8 cellular contexts compared by ENCODE assay signal in the genomic region with DNA sequence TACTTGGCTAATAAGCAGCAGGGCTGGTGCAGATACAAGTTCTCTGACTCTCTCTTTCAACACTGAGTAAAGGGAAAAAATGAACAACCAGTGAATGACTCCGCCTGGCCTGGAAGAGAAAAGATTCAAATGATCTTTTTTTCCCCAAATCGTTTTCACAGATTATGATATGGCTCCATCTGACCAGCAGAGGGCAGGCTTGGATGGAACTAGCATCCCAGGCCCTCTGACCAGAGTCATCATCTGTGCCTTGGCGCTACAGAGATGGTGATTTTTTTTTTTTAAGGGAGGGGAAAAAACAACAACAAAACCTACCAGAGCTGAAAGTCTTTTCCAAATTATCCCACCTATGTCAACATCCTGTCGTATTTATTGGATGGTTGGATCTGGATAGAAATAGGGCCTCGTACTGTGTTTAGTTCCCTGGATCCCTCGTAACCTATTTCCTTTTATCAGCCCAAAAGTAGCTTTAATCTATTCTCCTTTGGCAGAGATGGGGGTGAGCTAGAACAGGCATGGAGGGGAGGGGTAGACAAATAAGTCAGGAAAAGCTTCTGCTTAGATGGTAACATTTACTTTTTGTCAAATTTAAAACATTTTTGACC.
A peak's percentile ranks its signal among the peaks of the same experiment; 100 is the strongest.
DNase-seq lines count a peak whose midpoint lies in the region; ATAC-seq and TF ChIP-seq lines count a peak whose summit lies in the region.

No MANE protein-coding gene starts in this region.

- 25 to 32% (median 28%) methylated on average over 6 of the region's 6 CpGs for WGBS in heart left ventricle, 4 donors

- POLR2A ChIA-PET in CD8-positive, alpha-beta T cell (lab: Charles Lee): no interaction called here
- POLR2A ChIA-PET in Panc1 (lab: Charles Lee): no interaction called here

- H3K36me3 ChIP-seq in CD8-positive, alpha-beta T cell (ENCODE audit: insufficient read depth, low read length): no peaks in the 10 kb centered on the region
- H3K36me3 ChIP-seq in Panc1 (ENCODE audit: control insufficient read depth, insufficient read depth, low read length) (no peaks in the 10 kb centered on the region), heart left ventricle (no peaks in the 10 kb centered on the region)

- no peaks in the 10 kb centered on the region for H3K4me1 ChIP-seq in CD8-positive, alpha-beta T cell (ENCODE audit: insufficient read depth, low read length)
- H3K4me1 ChIP-seq in Panc1 (ENCODE audit: control insufficient read depth, insufficient read depth, low read length) (no peaks in the 10 kb centered on the region), heart left ventricle (peaks cover 0 to 17% (median 0%) of the 10 kb centered on the region in 12 donors)

- H3K9me3 ChIP-seq in CD8-positive, alpha-beta T cell (ENCODE audit: low read length): no peaks in the 10 kb centered on the region
- H3K9me3 ChIP-seq in Panc1 (ENCODE audit: control insufficient read depth, insufficient read depth, low read depth, low read length) (no peaks in the 10 kb centered on the region), heart left ventricle (no peaks in the 10 kb centered on the region)

- BruUV-seq in Panc1 (replicated peaks; lab: Mats Ljungman, UMichigan): no TSS peak

- H3K27ac ChIP-seq in CD8-positive, alpha-beta T cell (ENCODE audit: low read depth, low read length): no peak overlapping the region
- H3K27ac ChIP-seq in Panc1 (ENCODE audit: low read length): no peak overlapping the region
- peak overlapping the region in 1 of 12 donors; percentile 18 for H3K27ac ChIP-seq in heart left ventricle

- H3K4me1 Mint-ChIP-seq in CD8-positive, alpha-beta T cell (ENCODE audit: low read depth): no peaks in the 10 kb centered on the region

- no peak overlapping the region for H3K4me3 ChIP-seq in CD8-positive, alpha-beta T cell (ENCODE audit: low read depth, low read length)
- H3K4me3 ChIP-seq in Panc1 (ENCODE audit: low read depth in 2 of 2, low read length in 2 of 2): no peak overlapping the region
- no peak overlapping the region for H3K4me3 ChIP-seq in heart left ventricle

- no peak for TF ChIP-seq POLR2A in heart left ventricle (IDR thresholded peaks at IDR 0.05)

- in situ Hi-C loops in Panc1 (cut with HindIII; ENCODE audit: low pct_unique_long_range_greater_than_20kb, low sequenced_read_pairs): no loop called here

- no peaks in the 10 kb centered on the region for H3K36me3 Mint-ChIP-seq in CD8-positive, alpha-beta T cell

- peaks cover 2% of the 10 kb centered on the region for H3K27me3 Mint-ChIP-seq in CD8-positive, alpha-beta T cell (ENCODE audit: low read depth)

- peak; percentile 67 for TF ChIP-seq CTCF in CD8-positive, alpha-beta T cell (IDR thresholded peaks at IDR 0.05)
- TF ChIP-seq CTCF in Panc1 (IDR thresholded peaks at IDR 0.05): peak; percentile 96
- peak; percentile 73 to 91 (median 82) for TF ChIP-seq CTCF in heart left ventricle (IDR thresholded peaks at IDR 0.05)

- CTCF ChIA-PET in CD8-positive, alpha-beta T cell (lab: Charles Lee): interaction anchor here (0.7 to 2.2 kb wide), 6 partner anchors 16 to 492 kb away, joined by 3 to 6 read pairs (median 3); no protein-coding TSS in a partner anchor
- CTCF ChIA-PET in Panc1 (lab: Charles Lee): interaction anchor here (0.6 to 1.9 kb wide), 4 partner anchors 50 to 1883 kb away, joined by 3 to 6 read pairs (median 4); no protein-coding TSS in a partner anchor

- DNase-seq in CD8-positive, alpha-beta T cell: peak in 5 of 7 experiments; percentile 17 to 40 (median 21)
- DNase-seq in Panc1 (ENCODE audit: low read depth, low spot score): peak; percentile 33
- DNase-seq in activated naive CD4-positive, alpha-beta T cell treated with anti-CD3 and anti-CD28 coated beads, Interleukin-2, amount 50 U/mL, for 16 hours: peak; percentile 36
- DNase-seq in heart left ventricle: peak in 4 of 5 donors; percentile 44 to 69 (median 66)
- peak; percentile 15 for DNase-seq in putamen (ENCODE audit: low spot score)

- H3K27ac Mint-ChIP-seq in CD8-positive, alpha-beta T cell: no peak overlapping the region

- H3K4me3 Mint-ChIP-seq in CD8-positive, alpha-beta T cell: no peak overlapping the region

- no peaks in the 10 kb centered on the region for H3K9me3 Mint-ChIP-seq in CD8-positive, alpha-beta T cell

- intact Hi-C loops in CD8-positive, alpha-beta T cell (cut with DNase I, micrococcal nuclease): loop anchor here in 1 of 2 experiments (1.0 to 5.0 kb wide), 3 partner anchors 47 to 551 kb away; no protein-coding TSS in a partner anchor
- intact Hi-C loops in Panc1 (cut with micrococcal nuclease; ENCODE audit: unreplicated experiment): loop anchor here (1.0 kb wide), 1 partner anchor 49 kb away; no protein-coding TSS in a partner anchor
- intact Hi-C loops in heart left ventricle (cut with DNase I): loop anchor here (1.0 to 10.0 kb wide), 10 partner anchors 47 to 555 kb away; no protein-coding TSS in a partner anchor

- ATAC-seq in CD8-positive, alpha-beta T cell: no peak
- ATAC-seq in GM19351 (IDR thresholded peaks at IDR 0.05; ENCODE audit: unreplicated experiment) (peak; percentile 85), HG03558 (IDR thresholded peaks at IDR 0.05; ENCODE audit: extremely low read depth, unreplicated experiment) (peak; percentile 51), Panc1 (peak; percentile 82), heart left ventricle (peak; percentile 73 to 88 (median 84)), HG02840 (IDR thresholded peaks at IDR 0.05; ENCODE audit: low FRiP score, unreplicated experiment) (no peak)

- H3K27me3 ChIP-seq in CD8-positive, alpha-beta T cell (ENCODE audit: insufficient read depth, low read length): no peaks in the 10 kb centered on the region
- H3K27me3 ChIP-seq in Panc1 (ENCODE audit: control insufficient read depth, insufficient read depth, low read length) (no peaks in the 10 kb centered on the region), heart left ventricle (no peaks in the 10 kb centered on the region)

Comparison
In these comparisons a context has a peak if more than half of its experiments do, and no peak if none do; other contexts are left out.
1. ATAC-seq: peak in GM19351 (single experiment), HG03558 (single experiment), Panc1 (single experiment) and heart left ventricle (4 of 4); none in CD8-positive, alpha-beta T cell (single experiment) and HG02840 (single experiment).
2. DNase-seq: peak in every context shown above with its lines; median percentile 66 in heart left ventricle; 36 in activated naive CD4-positive, alpha-beta T cell treated with anti-CD3 and anti-CD28 coated beads, Interleukin-2, amount 50 U/mL, for 16 hours; 33 in Panc1; 21 in CD8-positive, alpha-beta T cell; 15 in putamen.
3. Peak in every context shown above with its lines, with median percentiles within 50 percentile points of each other: CTCF ChIP-seq.